Comparison of ENCODE assay signal across 8 cellular contexts in genomic region chr4:118278473-118279274, GRCh38.
DNase-seq lines count a peak whose midpoint lies in the region; ATAC-seq and TF ChIP-seq lines count a peak whose summit lies in the region.

No MANE protein-coding gene starts in this region.

- no peaks in the 10 kb centered on the region for H3K27me3 ChIP-seq in OCI-LY1 (ENCODE audit: insufficient read depth, low read length)

- H3K27ac ChIP-seq in OCI-LY1 (ENCODE audit: low read depth, low read length, poor library complexity, severe bottlenecking), result peak overlapping the region; percentile 84

- no peaks in the 10 kb centered on the region for H4K20me1 ChIP-seq in OCI-LY1 (ENCODE audit: insufficient read depth, low read length)

- peak; percentile 97 for DNase-seq in DMS 273 (lab: John Stamatoyannopoulos, UW; ENCODE audit: unreplicated experiment)
- DNase-seq in HuH-7 (ENCODE audit: low spot score), result peak; percentile 87
- peak; percentile 97 for DNase-seq in activated T-cell treated with anti-CD3 and anti-CD28 coated beads for 1 hour (ENCODE audit: low read depth)
- DNase-seq in epidermal melanocyte (ENCODE audit: insufficient read length, low spot score), result peak; percentile 85
- peak; percentile 80 for DNase-seq in middle frontal gyrus (ENCODE audit: extremely low spot score, low spot score)
- peak; percentile 97 for DNase-seq in stimulated activated CD8-positive, alpha-beta memory T cell treated with anti-CD3 and anti-CD28 coated beads, Interleukin-2, amount 100 ng/mL, for 48 hours (ENCODE audit: low read depth in 2 of 2)

- peak overlapping the region; percentile 96 for H3K4me3 ChIP-seq in OCI-LY1 (ENCODE audit: low read depth, low read length, poor library complexity, severe bottlenecking)

- H3K9me2 ChIP-seq in OCI-LY1 (ENCODE audit: low read depth, low read length), result no peaks in the 10 kb centered on the region

- peak overlapping the region; percentile 39; the same call in 1 of the 2 replicates for H2AFZ ChIP-seq in OCI-LY1 (ENCODE audit: low read length)

- peak; percentile 76 for ATAC-seq in GM21526 (IDR thresholded peaks at IDR 0.05; ENCODE audit: low FRiP score, unreplicated experiment)

- H3K9me3 ChIP-seq in OCI-LY1 (ENCODE audit: low read length), result no peaks in the 10 kb centered on the region

- H3K9ac ChIP-seq in OCI-LY1 (ENCODE audit: low read length), result peak overlapping the region; percentile 98

- peaks cover 22% of the 10 kb centered on the region for H3F3A ChIP-seq in OCI-LY1 (ENCODE audit: insufficient read depth, low read length)

- H3K36me3 ChIP-seq in OCI-LY1 (ENCODE audit: insufficient read depth, low read length), result peaks cover 43% of the 10 kb centered on the region

- H3K4me1 ChIP-seq in OCI-LY1 (ENCODE audit: insufficient read depth, low read length, severe bottlenecking), result peaks cover 50% of the 10 kb centered on the region

- no peak for TF ChIP-seq CTCF in OCI-LY1 (IDR thresholded peaks at IDR 0.05; ENCODE audit: low read length)

- H3K4me2 ChIP-seq in OCI-LY1 (ENCODE audit: low read length), result peak overlapping the region; percentile 90

- peaks cover 13% of the 10 kb centered on the region for H3K79me2 ChIP-seq in OCI-LY1 (ENCODE audit: insufficient read depth, low read length)

Comparison
In these comparisons a context has a peak if more than half of its experiments do, and no peak if none do; other contexts are left out.
1. Peak in every context shown above with its lines: DNase-seq, ATAC-seq, H3K4me3 ChIP-seq and H3K27ac ChIP-seq.